ENCODE assay signal across 9 cellular contexts in the genomic region with DNA sequence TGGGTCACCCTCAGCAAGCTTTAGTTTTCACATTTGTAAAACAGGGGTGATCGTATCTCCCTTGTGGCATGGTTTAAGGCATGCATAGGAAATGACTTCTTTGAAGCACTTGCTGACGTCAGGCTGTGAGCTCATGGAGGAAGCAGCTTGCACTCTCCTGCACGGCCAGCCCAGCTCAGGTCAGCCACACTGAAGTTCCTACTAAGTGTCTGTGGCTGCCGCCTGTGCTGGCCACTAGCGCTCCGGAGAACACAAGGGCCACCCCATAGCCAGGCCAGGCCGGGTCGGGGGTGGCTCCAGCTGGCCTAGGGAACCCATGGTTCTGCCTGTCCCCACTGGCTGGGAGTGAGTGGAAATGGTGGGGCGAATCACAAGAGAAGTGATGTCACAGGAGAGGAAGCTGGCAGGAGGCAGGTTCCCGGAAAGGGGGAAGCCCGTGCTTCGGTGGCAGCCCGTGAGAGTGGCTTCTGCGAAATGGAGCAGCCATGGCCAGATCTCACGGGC. TPM values are rescaled to one million over a fixed set of nuclear protein-coding genes. Genes with fewer than 3 reads are reported as not detected.
DNase-seq lines count a peak whose midpoint lies in the region; ATAC-seq and TF ChIP-seq lines count a peak whose summit lies in the region.
"Had no signal": no experiment of that assay in that cellular context is flagged by ENCODE, and none has a peak within 500 bp of the region (broad histone marks: within the 10 kb centered on the region; RNA-seq: fewer than 3 reads in every experiment).

No MANE protein-coding gene starts in this region.

- peak; percentile 79 to 82 for DNase-seq in activated CD4-positive, alpha-beta T cell treated with anti-CD3 and anti-CD28 coated beads, Interleukin-2, amount 50 U/mL, for 4 hours
- DNase-seq in effector memory CD8-positive, alpha-beta T cell = peak; percentile 78 to 84 (median 80)
- peak; percentile 34 to 52 (median 45) for DNase-seq in stimulated activated CD4-positive, alpha-beta T cell treated with anti-CD3 and anti-CD28 coated beads, TNF-alpha, amount 100 ng/mL, for 1 hour (ENCODE audit: low read depth in 3 of 3, low spot score in 1 of 3)
- DNase-seq in gastrocnemius medialis (no peak), BE2C (no peak)
- DNase-seq: left cardiac atrium had no signal

- H3K36me3 Mint-ChIP-seq in effector memory CD8-positive, alpha-beta T cell (ENCODE audit: insufficient read depth) = peaks cover 19% of the 10 kb centered on the region

- H3K4me3 ChIP-seq in HEK293 (ENCODE audit: low read depth, low read length) (no peak overlapping the region), gastrocnemius medialis (no peak overlapping the region), BE2C (ENCODE audit: low read depth, low read length) (no peak overlapping the region)

- POLR2A ChIA-PET in HEK293 (lab: Yijun Ruan, JAX) = interaction anchor here (1.0 kb wide), 1 partner anchor 120 kb away, joined by 4 read pairs; no protein-coding TSS in a partner anchor

- peak overlapping the region; percentile 70 to 77 for H3K4me3 Mint-ChIP-seq in effector memory CD8-positive, alpha-beta T cell

- H3K9me3 Mint-ChIP-seq in effector memory CD8-positive, alpha-beta T cell = no peaks in the 10 kb centered on the region

- H3K27ac Mint-ChIP-seq in effector memory CD8-positive, alpha-beta T cell = peak overlapping the region; percentile 100

- TF ChIP-seq CTCF in HEK293 (tag by site-specific recombination; IDR thresholded peaks at IDR 0.05) (no peak), gastrocnemius medialis (IDR thresholded peaks at IDR 0.05 in 4 of 5, conservative IDR thresholded peaks at IDR 0.05 in 1 of 5) (no peak), BE2C (IDR thresholded peaks at IDR 0.05; ENCODE audit: low read depth, low read length) (no peak)

- peaks cover 14 to 15% of the 10 kb centered on the region in 2 donors for H3K27me3 Mint-ChIP-seq in effector memory CD8-positive, alpha-beta T cell

- no peak overlapping the region for H3K27ac ChIP-seq in HEK293 (ENCODE audit: extremely low read depth, low read depth, low read length)
- H3K27ac ChIP-seq in gastrocnemius medialis = no peak overlapping the region

- no peaks in the 10 kb centered on the region for H3K36me3 ChIP-seq in HEK293 (ENCODE audit: control insufficient read depth in 2 of 2, insufficient read depth in 1 of 2, low read length in 2 of 2)
- H3K36me3 ChIP-seq in gastrocnemius medialis = no peaks in the 10 kb centered on the region
- no peaks in the 10 kb centered on the region for H3K36me3 ChIP-seq in BE2C

- H3K27me3 ChIP-seq in gastrocnemius medialis = peaks cover 7 to 12% (median 9%) of the 10 kb centered on the region in 3 donors
- peaks cover 24% of the 10 kb centered on the region for H3K27me3 ChIP-seq in BE2C

- TF ChIP-seq POLR2A in gastrocnemius medialis (IDR thresholded peaks at IDR 0.05) = no peak

- H3K9me3 ChIP-seq in HEK293 (ENCODE audit: control insufficient read depth, insufficient read depth, low read depth, low read length) (no peaks in the 10 kb centered on the region), gastrocnemius medialis (no peaks in the 10 kb centered on the region), BE2C (no peaks in the 10 kb centered on the region)

- CTCF ChIA-PET in HEK293 (lab: Yijun Ruan, JAX) = interaction anchor here (0.6 to 1.1 kb wide), 6 partner anchors 41 to 202 kb away, joined by 3 to 5 read pairs (median 3); no protein-coding TSS in a partner anchor

- intact Hi-C loops in gastrocnemius medialis (cut with DNase I; ENCODE audit: low total_unique reads) = no loop called here

- ATAC-seq in effector memory CD8-positive, alpha-beta T cell (replicated peaks) = peak; percentile 87
- ATAC-seq in GM21528 (IDR thresholded peaks at IDR 0.05; ENCODE audit: low FRiP score, unreplicated experiment) (no peak), gastrocnemius medialis (no peak), HG03097 (IDR thresholded peaks at IDR 0.05; ENCODE audit: low FRiP score, unreplicated experiment) (no peak)

- H3K4me1 ChIP-seq in HEK293 (ENCODE audit: control insufficient read depth, insufficient read depth, low read length) = no peaks in the 10 kb centered on the region
- no peaks in the 10 kb centered on the region for H3K4me1 ChIP-seq in gastrocnemius medialis
- no peaks in the 10 kb centered on the region for H3K4me1 ChIP-seq in BE2C

- H3K4me1 Mint-ChIP-seq in effector memory CD8-positive, alpha-beta T cell (ENCODE audit: low read depth in 2 of 2) = peaks cover 29 to 31% of the 10 kb centered on the region in 2 donors

- in situ Hi-C loops in gastrocnemius medialis (cut with MboI; ENCODE audit: low sequenced_read_pairs in 4 of 4) = loop anchor here in 1 of 4 donors (25.0 kb wide), 1 partner anchor 133 kb away; the partner anchor contains the start of gene SSTR3

TF ChIP-seq in HEK293, 187 proteins besides CTCF, POLR2A, EP300 and RAD21:
- TF ChIP-seq ZNF629 (tag by site-specific recombination; IDR thresholded peaks at IDR 0.05) (0 out of 2 replicates have a peak, but pooled peaks have one; percentile 32), GLI2 (tag by site-specific recombination; IDR thresholded peaks at IDR 0.05; ENCODE audit: borderline replicate concordance, low read depth) (no peak), SP7 (tag by site-specific recombination; IDR thresholded peaks at IDR 0.05) (no peak), ZNF335 (tag by site-specific recombination; conservative IDR thresholded peaks at IDR 0.05) (peak; percentile 40), ZBTB21 (tag by site-specific recombination; IDR thresholded peaks at IDR 0.05) (peak; percentile 65; the same call in 1 of the 2 replicates), KLF1 (tag by site-specific recombination; IDR thresholded peaks at IDR 0.05) (no peak), ZNF341 (tag by site-specific recombination; IDR thresholded peaks at IDR 0.05; ENCODE audit: low read depth) (no peak), ZNF626 (tag by site-specific recombination; IDR thresholded peaks at IDR 0.05) (no peak), ZNF350 (tag by site-specific recombination; IDR thresholded peaks at IDR 0.05) (no peak)
TF ChIP-seq in HEK293: peak in this region for 3.

RNA-seq across cellular contexts. Expression of gene KCTD17, which starts 28.2 kb away (rescaled TPM):
- total RNA-seq in gastrocnemius medialis = 1 to 10 TPM; 1.8 to 3.3 (median 2.6) TPM
- 105 TPM for polyA plus RNA-seq in BE2C (2012; ENCODE audit: insufficient read depth, insufficient read length, low read depth)

RNA-seq across cellular contexts. Expression of gene TMPRSS6, which starts 29.8 kb away (rescaled TPM):
- total RNA-seq in gastrocnemius medialis = under 1 TPM in 2 of 4 donors, not detected in 2; 0.10 to 0.18 TPM
- polyA plus RNA-seq in BE2C (2012; ENCODE audit: insufficient read depth, insufficient read length, low read depth) = 0.74 TPM
- total RNA-seq: left cardiac atrium had no signal

Comparison
In these comparisons a context has a peak if more than half of its experiments do, and no peak if none do; other contexts are left out.
1. DNase-seq: peak in activated CD4-positive, alpha-beta T cell treated with anti-CD3 and anti-CD28 coated beads, Interleukin-2, amount 50 U/mL, for 4 hours (2 of 2), effector memory CD8-positive, alpha-beta T cell (3 of 3) and stimulated activated CD4-positive, alpha-beta T cell treated with anti-CD3 and anti-CD28 coated beads, TNF-alpha, amount 100 ng/mL, for 1 hour (3 of 3); none in gastrocnemius medialis (0 of 2) and BE2C (single experiment).